12 cellular contexts compared by ENCODE assay signal in the genomic region with DNA sequence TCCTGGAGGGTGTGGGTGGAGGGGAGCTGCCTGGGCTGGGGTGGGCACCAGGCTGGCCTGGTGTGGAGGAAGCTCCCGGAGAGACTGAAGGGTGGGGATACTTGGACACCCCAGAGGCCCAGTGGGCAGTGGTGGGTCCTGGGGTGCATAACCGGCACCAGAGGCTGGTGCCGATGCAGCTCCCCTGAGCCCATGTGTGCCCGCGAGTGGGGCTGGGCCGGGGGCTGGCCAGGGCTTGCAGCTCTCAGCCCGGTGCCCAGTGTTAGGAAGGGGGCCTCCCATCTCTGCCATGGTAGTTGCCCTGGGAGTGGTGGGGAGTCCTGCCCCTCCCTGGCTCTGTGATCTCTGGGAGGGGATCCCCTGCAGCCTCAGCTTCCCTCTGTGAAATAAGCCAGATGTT. TPM values are rescaled to one million over a fixed set of nuclear protein-coding genes. Genes with fewer than 3 reads are reported as not detected.
DNase-seq lines count a peak whose midpoint lies in the region; ATAC-seq and TF ChIP-seq lines count a peak whose summit lies in the region.
"Had no signal": no experiment of that assay in that cellular context is flagged by ENCODE, and none has a peak within 500 bp of the region (broad histone marks: within the 10 kb centered on the region; RNA-seq: fewer than 3 reads in every experiment).

No MANE protein-coding gene starts in this region.

- peaks cover 0 to 36% (median 7%) of the 10 kb centered on the region in 9 donors for H3K36me3 ChIP-seq in heart right ventricle
- peaks cover 21% of the 10 kb centered on the region; the same call in 1 of the 2 replicates for H3K36me3 ChIP-seq in BLaER1
- peaks cover 28 to 35% of the 10 kb centered on the region in 2 donors for H3K36me3 ChIP-seq in ascending aorta
- H3K36me3 ChIP-seq in psoas muscle (ENCODE audit: insufficient read depth in 1 of 2, low read depth in 1 of 2) = peaks cover 0 to 24% of the 10 kb centered on the region in 2 donors

- peak overlapping the region; percentile 9 for H3K27ac Mint-ChIP-seq in stimulated activated naive B cell treated with anti-CD40 and anti-IgM and Interleukin-4, amounts not matched to agents 10 μg/mL and 1 μg/mL and 100 μg/mL, for 72 hours
- H3K27ac Mint-ChIP-seq: CD4-positive, CD25-positive, alpha-beta regulatory T cell; HFFc6 had no signal

- no peaks in the 10 kb centered on the region for H3K27me3 Mint-ChIP-seq in stimulated activated naive B cell treated with anti-CD40 and anti-IgM and Interleukin-4, amounts not matched to agents 10 μg/mL and 1 μg/mL and 100 μg/mL, for 72 hours
- H3K27me3 Mint-ChIP-seq: CD4-positive, CD25-positive, alpha-beta regulatory T cell had no signal

- H4K20me1 ChIP-seq in BLaER1 = peaks cover 100% of the 10 kb centered on the region

- H3K9ac ChIP-seq in BLaER1 = no peak overlapping the region

- H3K27me3 ChIP-seq in heart right ventricle = no peaks in the 10 kb centered on the region
- H3K27me3 ChIP-seq in BLaER1 = no peaks in the 10 kb centered on the region
- no peaks in the 10 kb centered on the region for H3K27me3 ChIP-seq in ascending aorta
- H3K27me3 ChIP-seq in psoas muscle (ENCODE audit: insufficient read depth in 3 of 3, low read length in 2 of 3) = no peaks in the 10 kb centered on the region

- H3K4me2 ChIP-seq in BLaER1 = peak overlapping the region; percentile 91; the same call in 1 of the 2 replicates

- H3K4me1 ChIP-seq in heart right ventricle (peaks cover 27 to 70% (median 48%) of the 10 kb centered on the region in 9 donors), BLaER1 (peaks cover 66% of the 10 kb centered on the region), ascending aorta (peaks cover 37 to 64% of the 10 kb centered on the region in 2 donors), psoas muscle (peaks cover 30% of the 10 kb centered on the region)

- peak; percentile 40 for DNase-seq in Right ventricle myocardium inferior (ENCODE audit: missing footprints)
- no peak for DNase-seq in heart right ventricle
- DNase-seq in ascending aorta (ENCODE audit: low spot score in 2 of 2) = no peak
- DNase-seq in stimulated activated naive B cell treated with anti-CD40 and anti-IgM and Interleukin-4, amounts not matched to agents 10 μg/mL and 1 μg/mL and 100 μg/mL, for 72 hours = no peak
- no peak for DNase-seq in SW480 (ENCODE audit: low spot score)
- DNase-seq in psoas muscle = no peak
- DNase-seq in NCI-H1105 treated with DMSO at 0.1 percent for 48 hours (lab: John Stamatoyannopoulos, UW) = no peak
- DNase-seq: CD4-positive, CD25-positive, alpha-beta regulatory T cell; HCEC 1CT; HFFc6 had no signal

- 93 to 96% methylated on average over 7 of the region's 7 CpGs for WGBS in heart right ventricle, 2 donors
- WGBS in psoas muscle, 3 donors = 94 to 96% (median 94%) methylated on average over 3 to 7 of the region's 7 CpGs

- TF ChIP-seq CTCF in heart right ventricle (IDR thresholded peaks at IDR 0.05) = no peak
- no peak for TF ChIP-seq CTCF in ascending aorta (IDR thresholded peaks at IDR 0.05)
- TF ChIP-seq CTCF in psoas muscle (IDR thresholded peaks at IDR 0.05) = no peak

- H3K27ac ChIP-seq in heart right ventricle (peak overlapping the region in 2 of 10 donors; percentile 15 to 28), BLaER1 (no peak overlapping the region), ascending aorta (peak overlapping the region; percentile 86 to 91), psoas muscle (no peak overlapping the region)
- H3K27ac ChIP-seq: 22Rv1 had no signal

- H3K9me3 ChIP-seq in heart right ventricle = no peaks in the 10 kb centered on the region
- no peaks in the 10 kb centered on the region for H3K9me3 ChIP-seq in BLaER1
- H3K9me3 ChIP-seq in ascending aorta = no peaks in the 10 kb centered on the region
- H3K9me3 ChIP-seq in psoas muscle = no peaks in the 10 kb centered on the region

- intact Hi-C loops in Right ventricle myocardium inferior (cut with DNase I) (no loop called here), heart right ventricle (cut with DNase I) (loop anchor here in 5 of 10 donors (5.0 to 10.0 kb wide), 4 partner anchors 183 to 463 kb away; no protein-coding TSS in a partner anchor), ascending aorta (cut with DNase I) (no loop called here), psoas muscle (cut with DNase I) (no loop called here)

- no peak overlapping the region for H3K4me3 Mint-ChIP-seq in stimulated activated naive B cell treated with anti-CD40 and anti-IgM and Interleukin-4, amounts not matched to agents 10 μg/mL and 1 μg/mL and 100 μg/mL, for 72 hours
- H3K4me3 Mint-ChIP-seq: CD4-positive, CD25-positive, alpha-beta regulatory T cell; HFFc6 had no signal

- ATAC-seq in Right ventricle myocardium inferior (no peak), heart right ventricle (no peak), psoas muscle (no peak)
- ATAC-seq in stimulated activated naive B cell treated with anti-CD40 and anti-IgM and Interleukin-4, amounts not matched to agents 10 μg/mL and 1 μg/mL and 100 μg/mL, for 72 hours (replicated peaks) = no peak

- H3K4me3 ChIP-seq in heart right ventricle (no peak overlapping the region), BLaER1 (no peak overlapping the region), ascending aorta (no peak overlapping the region), psoas muscle (no peak overlapping the region)

- H3K9me3 Mint-ChIP-seq in stimulated activated naive B cell treated with anti-CD40 and anti-IgM and Interleukin-4, amounts not matched to agents 10 μg/mL and 1 μg/mL and 100 μg/mL, for 72 hours = no peaks in the 10 kb centered on the region
- H3K9me3 Mint-ChIP-seq: CD4-positive, CD25-positive, alpha-beta regulatory T cell; HFFc6 had no signal

- peaks cover 35 to 46% of the 10 kb centered on the region in 2 donors for H3K36me3 Mint-ChIP-seq in stimulated activated naive B cell treated with anti-CD40 and anti-IgM and Interleukin-4, amounts not matched to agents 10 μg/mL and 1 μg/mL and 100 μg/mL, for 72 hours

- H3K4me1 Mint-ChIP-seq in stimulated activated naive B cell treated with anti-CD40 and anti-IgM and Interleukin-4, amounts not matched to agents 10 μg/mL and 1 μg/mL and 100 μg/mL, for 72 hours = peaks cover 24 to 35% of the 10 kb centered on the region in 2 donors

RNA-seq across cellular contexts. Expression of a gene that starts 9.3 kb away (rescaled TPM):
- 29.6 TPM for total RNA-seq in Right ventricle myocardium inferior
- 10 to 100 TPM; 19.0 to 29.7 (median 25.1) TPM for total RNA-seq in heart right ventricle
- polyA plus RNA-seq in heart right ventricle = 10 to 100 TPM; 14.3 to 14.8 TPM
- total RNA-seq in ascending aorta = 79.8 TPM
- total RNA-seq in psoas muscle = 10 to 100 TPM; 14.7 to 20.1 (median 15.7) TPM
- 10 to 100 TPM in 2 of 3 donors, 1 to 10 TPM in 1; 7.7 to 18.0 (median 11.4) TPM for polyA plus RNA-seq in psoas muscle

Comparison
In these comparisons a context has a peak if more than half of its experiments do, and no peak if none do; other contexts are left out.
1. H3K27ac ChIP-seq: peak in ascending aorta (2 of 2); none in BLaER1 (single experiment) and psoas muscle (single experiment).